Comparison of ENCODE assay signal across 1 cellular context in the genomic region with DNA sequence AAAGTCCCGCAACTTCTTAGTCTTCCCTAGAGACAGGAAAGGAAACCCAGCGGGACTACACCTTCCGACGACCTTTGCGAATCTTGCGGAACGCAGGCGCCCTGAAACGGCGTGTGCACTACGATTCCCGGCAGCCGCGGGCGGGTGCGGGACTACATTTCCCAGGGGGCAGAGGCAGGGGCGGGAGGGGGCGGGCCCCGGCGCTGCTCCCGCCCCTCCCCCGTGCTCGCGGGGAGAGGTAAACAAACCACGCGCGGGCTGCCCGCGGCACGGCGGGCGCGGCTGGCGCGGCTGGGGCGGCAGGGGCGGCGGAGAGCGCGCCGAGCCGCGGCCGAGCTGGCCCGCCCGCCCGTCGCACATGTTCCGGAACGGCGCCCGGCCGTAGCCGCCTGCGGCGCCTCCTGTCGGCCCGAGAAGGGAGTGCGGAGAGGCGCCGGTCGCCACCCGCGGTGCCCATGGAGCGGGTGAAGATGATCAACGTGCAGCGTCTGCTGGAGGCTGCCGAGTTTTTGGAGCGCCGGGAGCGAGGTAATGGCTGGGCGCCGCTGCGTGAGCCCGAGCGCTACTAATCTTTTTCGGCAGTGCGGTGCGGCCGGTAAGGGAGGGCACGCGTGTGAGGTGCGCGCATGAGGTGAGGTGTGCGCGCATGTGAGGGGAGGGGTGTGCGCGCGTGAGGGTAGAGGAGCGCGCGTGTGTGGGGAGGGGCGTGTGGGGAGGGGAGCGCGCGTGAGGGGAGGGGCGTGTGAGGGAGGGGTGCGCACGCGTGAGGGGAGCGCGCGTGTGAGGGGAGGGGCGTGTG.
TF ChIP-seq lines count a peak whose summit lies in the region.

No MANE protein-coding gene starts in this region.

TF ChIP-seq in HepG2, 621 proteins besides CTCF, POLR2A, EP300 and RAD21 (continued from another document and continues in another):
- TF ChIP-seq KMT2B (CRISPR knock-in tag; IDR thresholded peaks at IDR 0.05) (no peak), GATA4 (IDR thresholded peaks at IDR 0.05; ENCODE audit: borderline replicate concordance, low read depth) (no peak), ZSCAN29 (CRISPR knock-in tag; conservative IDR thresholded peaks at IDR 0.05) (no peak), ZSCAN5A (CRISPR knock-in tag; IDR thresholded peaks at IDR 0.05; ENCODE audit: borderline replicate concordance) (no peak), ZNF75D (CRISPR knock-in tag; IDR thresholded peaks at IDR 0.05; ENCODE audit: borderline replicate concordance) (no peak), PRMT3 (CRISPR knock-in tag; IDR thresholded peaks at IDR 0.05; ENCODE audit: borderline replicate concordance, low read depth) (no peak), ZBTB21 (CRISPR knock-in tag; IDR thresholded peaks at IDR 0.05) (no peak), KDM5B (CRISPR knock-in tag; IDR thresholded peaks at IDR 0.05; ENCODE audit: borderline replicate concordance) (no peak), ZNF646 (CRISPR knock-in tag; IDR thresholded peaks at IDR 0.05) (no peak), ZBTB20 (CRISPR knock-in tag; IDR thresholded peaks at IDR 0.05; ENCODE audit: borderline replicate concordance, low read depth) (no peak), ZC3H4 (CRISPR knock-in tag; IDR thresholded peaks at IDR 0.05; ENCODE audit: borderline replicate concordance) (no peak), ARNT2 (CRISPR knock-in tag; IDR thresholded peaks at IDR 0.05; ENCODE audit: low read depth) (no peak), MXD4 (CRISPR knock-in tag; IDR thresholded peaks at IDR 0.05) (peak; percentile 58; the same call in 1 of the 2 replicates), ZNF234 (CRISPR knock-in tag; conservative IDR thresholded peaks at IDR 0.05) (no peak), ZNF616 (CRISPR knock-in tag; IDR thresholded peaks at IDR 0.05; ENCODE audit: low read depth) (no peak), HNRNPLL (IDR thresholded peaks at IDR 0.05; ENCODE audit: low read depth, low read length, poor library complexity, severe bottlenecking) (peak; percentile 98), ZNF251 (CRISPR knock-in tag; IDR thresholded peaks at IDR 0.05) (no peak), ZNF652 (CRISPR knock-in tag; IDR thresholded peaks at IDR 0.05; ENCODE audit: borderline replicate concordance, low read depth) (no peak), SETDB1 (CRISPR knock-in tag; IDR thresholded peaks at IDR 0.05; ENCODE audit: borderline replicate concordance) (no peak), HNF4A (CRISPR knock-in tag; IDR thresholded peaks at IDR 0.05) (no peak; the same call in 1 of the 2 replicates), JUNB (CRISPR knock-in tag; IDR thresholded peaks at IDR 0.05; ENCODE audit: borderline replicate concordance) (no peak), CERS6 (CRISPR knock-in tag; IDR thresholded peaks at IDR 0.05) (no peak), ZNF800 (CRISPR knock-in tag; IDR thresholded peaks at IDR 0.05) (0 out of 2 replicates have a peak, but pooled peaks have one; percentile 53), FOXO1 (CRISPR knock-in tag; IDR thresholded peaks at IDR 0.05) (peak; percentile 26; the same call in 1 of the 2 replicates), CBX5 (CRISPR knock-in tag; IDR thresholded peaks at IDR 0.05; ENCODE audit: borderline replicate concordance) (no peak), ZNF543 (CRISPR knock-in tag; IDR thresholded peaks at IDR 0.05) (no peak), POLR2G (IDR thresholded peaks at IDR 0.05; ENCODE audit: low read depth, low read length) (peak; percentile 51; the same call in 1 of the 2 replicates), FIP1L1 (IDR thresholded peaks at IDR 0.05; ENCODE audit: borderline replicate concordance, insufficient read depth, low read depth, low read length) (no peak), NPAS2 (CRISPR knock-in tag; IDR thresholded peaks at IDR 0.05; ENCODE audit: borderline replicate concordance) (no peak), GMEB1 (CRISPR knock-in tag; IDR thresholded peaks at IDR 0.05; ENCODE audit: borderline replicate concordance) (peak; percentile 85), ZNF790 (CRISPR knock-in tag; IDR thresholded peaks at IDR 0.05; ENCODE audit: borderline replicate concordance) (no peak), ZNF34 (CRISPR knock-in tag; IDR thresholded peaks at IDR 0.05; ENCODE audit: borderline replicate concordance) (no peak), MED8 (CRISPR knock-in tag; IDR thresholded peaks at IDR 0.05; ENCODE audit: insufficient replicate concordance) (no peak), ARNTL (CRISPR knock-in tag; IDR thresholded peaks at IDR 0.05) (no peak), POGZ (CRISPR knock-in tag; IDR thresholded peaks at IDR 0.05) (no peak)
- TF ChIP-seq, protein P1, sequence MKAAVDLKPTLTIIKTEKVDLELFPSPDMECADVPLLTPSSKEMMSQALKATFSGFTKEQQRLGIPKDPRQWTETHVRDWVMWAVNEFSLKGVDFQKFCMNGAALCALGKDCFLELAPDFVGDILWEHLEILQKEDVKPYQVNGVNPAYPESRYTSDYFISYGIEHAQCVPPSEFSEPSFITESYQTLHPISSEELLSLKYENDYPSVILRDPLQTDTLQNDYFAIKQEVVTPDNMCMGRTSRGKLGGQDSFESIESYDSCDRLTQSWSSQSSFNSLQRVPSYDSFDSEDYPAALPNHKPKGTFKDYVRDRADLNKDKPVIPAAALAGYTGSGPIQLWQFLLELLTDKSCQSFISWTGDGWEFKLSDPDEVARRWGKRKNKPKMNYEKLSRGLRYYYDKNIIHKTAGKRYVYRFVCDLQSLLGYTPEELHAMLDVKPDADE (CRISPR knock-in tag; IDR thresholded peaks at IDR 0.05): no peak
- TF ChIP-seq, protein P2, sequence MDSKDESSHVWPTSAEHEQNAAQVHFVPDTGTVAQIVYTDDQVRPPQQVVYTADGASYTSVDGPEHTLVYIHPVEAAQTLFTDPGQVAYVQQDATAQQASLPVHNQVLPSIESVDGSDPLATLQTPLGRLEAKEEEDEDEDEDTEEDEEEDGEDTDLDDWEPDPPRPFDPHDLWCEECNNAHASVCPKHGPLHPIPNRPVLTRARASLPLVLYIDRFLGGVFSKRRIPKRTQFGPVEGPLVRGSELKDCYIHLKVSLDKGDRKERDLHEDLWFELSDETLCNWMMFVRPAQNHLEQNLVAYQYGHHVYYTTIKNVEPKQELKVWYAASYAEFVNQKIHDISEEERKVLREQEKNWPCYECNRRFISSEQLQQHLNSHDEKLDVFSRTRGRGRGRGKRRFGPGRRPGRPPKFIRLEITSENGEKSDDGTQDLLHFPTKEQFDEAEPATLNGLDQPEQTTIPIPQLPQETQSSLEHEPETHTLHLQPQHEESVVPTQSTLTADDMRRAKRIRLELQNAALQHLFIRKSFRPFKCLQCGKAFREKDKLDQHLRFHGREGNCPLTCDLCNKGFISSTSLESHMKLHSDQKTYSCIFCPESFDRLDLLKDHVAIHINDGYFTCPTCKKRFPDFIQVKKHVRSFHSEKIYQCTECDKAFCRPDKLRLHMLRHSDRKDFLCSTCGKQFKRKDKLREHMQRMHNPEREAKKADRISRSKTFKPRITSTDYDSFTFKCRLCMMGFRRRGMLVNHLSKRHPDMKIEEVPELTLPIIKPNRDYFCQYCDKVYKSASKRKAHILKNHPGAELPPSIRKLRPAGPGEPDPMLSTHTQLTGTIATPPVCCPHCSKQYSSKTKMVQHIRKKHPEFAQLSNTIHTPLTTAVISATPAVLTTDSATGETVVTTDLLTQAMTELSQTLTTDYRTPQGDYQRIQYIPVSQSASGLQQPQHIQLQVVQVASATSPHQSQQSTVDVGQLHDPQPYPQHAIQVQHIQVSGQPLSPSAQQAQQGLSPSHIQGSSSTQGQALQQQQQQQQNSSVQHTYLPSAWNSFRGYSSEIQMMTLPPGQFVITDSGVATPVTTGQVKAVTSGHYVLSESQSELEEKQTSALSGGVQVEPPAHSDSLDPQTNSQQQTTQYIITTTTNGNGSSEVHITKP (CRISPR knock-in tag; IDR thresholded peaks at IDR 0.05; ENCODE audit: low read depth): no peak
- TF ChIP-seq, protein P3, sequence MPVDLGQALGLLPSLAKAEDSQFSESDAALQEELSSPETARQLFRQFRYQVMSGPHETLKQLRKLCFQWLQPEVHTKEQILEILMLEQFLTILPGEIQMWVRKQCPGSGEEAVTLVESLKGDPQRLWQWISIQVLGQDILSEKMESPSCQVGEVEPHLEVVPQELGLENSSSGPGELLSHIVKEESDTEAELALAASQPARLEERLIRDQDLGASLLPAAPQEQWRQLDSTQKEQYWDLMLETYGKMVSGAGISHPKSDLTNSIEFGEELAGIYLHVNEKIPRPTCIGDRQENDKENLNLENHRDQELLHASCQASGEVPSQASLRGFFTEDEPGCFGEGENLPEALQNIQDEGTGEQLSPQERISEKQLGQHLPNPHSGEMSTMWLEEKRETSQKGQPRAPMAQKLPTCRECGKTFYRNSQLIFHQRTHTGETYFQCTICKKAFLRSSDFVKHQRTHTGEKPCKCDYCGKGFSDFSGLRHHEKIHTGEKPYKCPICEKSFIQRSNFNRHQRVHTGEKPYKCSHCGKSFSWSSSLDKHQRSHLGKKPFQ (CRISPR knock-in tag; IDR thresholded peaks at IDR 0.05; ENCODE audit: insufficient replicate concordance): no peak
